Comparison of ENCODE assay signal across 24 cellular contexts in genomic region chr17:61289408-61290385, GRCh38.
A peak's percentile ranks its signal among the peaks of the same experiment; 100 is the strongest.
DNase-seq lines count a peak whose midpoint lies in the region; ATAC-seq, FAIRE-seq and TF ChIP-seq lines count a peak whose summit lies in the region.
"Had no signal": no experiment of that assay in that cellular context is flagged by ENCODE, and none has a peak within 500 bp of the region (broad histone marks: within the 10 kb centered on the region; RNA-seq: fewer than 3 reads in every experiment).

No MANE protein-coding gene starts in this region.

- H3K27ac ChIP-seq in HepG2 (ENCODE audit: extremely low read length, insufficient read depth, low read length) (no peak overlapping the region), right lobe of liver (no peak overlapping the region), uterus (peak overlapping the region; percentile 35 to 60)
- H3K27ac ChIP-seq: lower lobe of right lung, psoas muscle, transverse colon had no signal

- H3K4me1 Mint-ChIP-seq in nephron, result peaks cover 79% of the 10 kb centered on the region
- peaks cover 5% of the 10 kb centered on the region for H3K4me1 Mint-ChIP-seq in activated CD4-positive, alpha-beta memory T cell treated with anti-CD3 and anti-CD28 coated beads, Interleukin-2, amount 10 ng/mL, durations not matched to agents 7 days and 5 days

- FAIRE-seq in HepG2 (lab: Jason Lieb, UNC), result no peak
- FAIRE-seq in endometrium (lab: Jason Lieb, UNC), result peak; percentile 91
- FAIRE-seq in GM19239 (lab: Jason Lieb, UNC), result no peak
- FAIRE-seq: H1, islet of Langerhans had no signal

- H3K9me3 Mint-ChIP-seq in nephron, result no peaks in the 10 kb centered on the region
- H3K9me3 Mint-ChIP-seq in activated CD4-positive, alpha-beta memory T cell treated with anti-CD3 and anti-CD28 coated beads, Interleukin-2, amount 10 ng/mL, durations not matched to agents 7 days and 5 days, result no peaks in the 10 kb centered on the region
- H3K9me3 Mint-ChIP-seq: activated CD4-positive, alpha-beta T cell treated with anti-CD3 and anti-CD28 coated beads, Interleukin-2, amount 10 ng/mL, durations not matched to agents 24 days and 14 days; activated naive CD8-positive, alpha-beta T cell treated with anti-CD3 and anti-CD28 coated beads for 36 hours; stimulated activated naive CD8-positive, alpha-beta T cell treated with anti-CD3 and anti-CD28 coated beads, Interleukin-15, Interleukin-2, amounts not matched to agents 100 ng/mL and 50 ng/mL, for 24 hours had no signal

- no peaks in the 10 kb centered on the region for H3K79me2 ChIP-seq in HepG2 (ENCODE audit: insufficient read depth, low read length)

- H3K9me3 ChIP-seq in HepG2 (ENCODE audit: low read length) (no peaks in the 10 kb centered on the region), right lobe of liver (no peaks in the 10 kb centered on the region), uterus (no peaks in the 10 kb centered on the region)
- H3K9me3 ChIP-seq: BE2C, lower lobe of right lung, MG63, psoas muscle, transverse colon had no signal

- BruUV-seq in HepG2 (replicated peaks; lab: Mats Ljungman, UMichigan), result no TSS peak

- H4K20me1 ChIP-seq in HepG2 (ENCODE audit: insufficient read depth, low read length), result no peaks in the 10 kb centered on the region

- ATAC-seq in HepG2 (no peak), right lobe of liver (no peak)
- ATAC-seq: lower lobe of right lung, psoas muscle had no signal

- H3K4me3 ChIP-seq in HepG2 (replicated peaks in 1 of 3; ENCODE audit: insufficient read depth in 1 of 3, low read depth in 2 of 3, low read length in 3 of 3) (no peak overlapping the region), right lobe of liver (no peak overlapping the region), uterus (no peak overlapping the region)
- H3K4me3 ChIP-seq: lower lobe of right lung, MG63, psoas muscle, transverse colon had no signal

- DNase-seq in HepG2 (ENCODE audit: low spot score), result no peak
- no peak for DNase-seq in right lobe of liver
- DNase-seq in uterus, result no peak
- DNase-seq in activated CD4-positive, alpha-beta memory T cell treated with anti-CD3 and anti-CD28 coated beads, Interleukin-2, amount 10 ng/mL, durations not matched to agents 7 days and 5 days, result no peak
- no peak for DNase-seq in NCI-H446 treated with DMSO at 0.1 percent for 48 hours (lab: John Stamatoyannopoulos, UW)
- DNase-seq in GM19239 (ENCODE audit: insufficient read length, low spot score), result no peak
- DNase-seq: activated CD4-positive, alpha-beta T cell treated with anti-CD3 and anti-CD28 coated beads, Interleukin-2, amount 10 ng/mL, durations not matched to agents 24 days and 14 days; activated naive CD8-positive, alpha-beta T cell treated with anti-CD3 and anti-CD28 coated beads for 36 hours; BE2C; cerebellar nuclear complex; foreskin melanocyte; hippocampal formation; lower lobe of right lung; MG63; NCI-H1436 treated with DMSO at 0.1 percent for 48 hours; NCI-H526; psoas muscle; stimulated activated CD4-positive, alpha-beta T cell treated with anti-CD3 and anti-CD28 coated beads, Interleukin-4, amount 100 ng/mL, for 24 hours; transverse colon had no signal

- no peak overlapping the region for H2AFZ ChIP-seq in HepG2 (ENCODE audit: low read length)

- H3K36me3 Mint-ChIP-seq in nephron (ENCODE audit: low read depth), result no peaks in the 10 kb centered on the region
- H3K36me3 Mint-ChIP-seq in activated CD4-positive, alpha-beta memory T cell treated with anti-CD3 and anti-CD28 coated beads, Interleukin-2, amount 10 ng/mL, durations not matched to agents 7 days and 5 days (ENCODE audit: low read depth), result no peaks in the 10 kb centered on the region
- H3K36me3 Mint-ChIP-seq: activated naive CD8-positive, alpha-beta T cell treated with anti-CD3 and anti-CD28 coated beads for 36 hours had no signal

- H3K27me3 ChIP-seq in HepG2 (ENCODE audit: control insufficient read depth in 1 of 2, insufficient read depth in 2 of 2, low read length in 2 of 2) (no peaks in the 10 kb centered on the region), right lobe of liver (no peaks in the 10 kb centered on the region), uterus (no peaks in the 10 kb centered on the region)
- H3K27me3 ChIP-seq: BE2C, MG63, transverse colon had no signal

- TF ChIP-seq EP300 in HepG2 (IDR thresholded peaks at IDR 0.05; ENCODE audit: low read depth in 2 of 2, low read length in 2 of 2), result no peak
- TF ChIP-seq EP300 in HepG2 (CRISPR knock-in tag; IDR thresholded peaks at IDR 0.05; ENCODE audit: borderline replicate concordance), result no peak

- H3K4me3 Mint-ChIP-seq in nephron, result peak overlapping the region; percentile 36 to 74 (median 46)
- no peak overlapping the region for H3K4me3 Mint-ChIP-seq in activated CD4-positive, alpha-beta memory T cell treated with anti-CD3 and anti-CD28 coated beads, Interleukin-2, amount 10 ng/mL, durations not matched to agents 7 days and 5 days
- H3K4me3 Mint-ChIP-seq: activated CD4-positive, alpha-beta T cell treated with anti-CD3 and anti-CD28 coated beads, Interleukin-2, amount 10 ng/mL, durations not matched to agents 24 days and 14 days; activated naive CD8-positive, alpha-beta T cell treated with anti-CD3 and anti-CD28 coated beads for 36 hours; stimulated activated naive CD8-positive, alpha-beta T cell treated with anti-CD3 and anti-CD28 coated beads, Interleukin-15, Interleukin-2, amounts not matched to agents 100 ng/mL and 50 ng/mL, for 24 hours had no signal

- CTCF ChIA-PET in HepG2 (lab: Yijun Ruan, JAX; ENCODE audit: low intra/inter-chr PET ratio, low total read pairs), result no interaction called here
- CTCF ChIA-PET in activated CD4-positive, alpha-beta memory T cell treated with anti-CD3 and anti-CD28 coated beads, Interleukin-2, amount 10 ng/mL, durations not matched to agents 7 days and 5 days (lab: Charles Lee), result interaction anchor here (0.7 kb wide), 1 partner anchor 36 kb away, joined by 4 read pairs; no protein-coding TSS in a partner anchor

- in situ Hi-C loops in HepG2 (cut with HindIII; ENCODE audit: extremely low pct_ligation_motif_present, low pct_unique_long_range_greater_than_20kb), result no loop called here

- POLR2A ChIA-PET in HepG2 (lab: Yijun Ruan, JAX), result no interaction called here
- POLR2A ChIA-PET in activated CD4-positive, alpha-beta memory T cell treated with anti-CD3 and anti-CD28 coated beads, Interleukin-2, amount 10 ng/mL, durations not matched to agents 7 days and 5 days (lab: Charles Lee), result interaction anchor here (0.9 to 1.2 kb wide), 2 partner anchors 9 to 67 kb away, joined by 3 read pairs; no protein-coding TSS in a partner anchor

- H3K27ac Mint-ChIP-seq in nephron, result peak overlapping the region; percentile 95 to 96 (median 95)
- no peak overlapping the region for H3K27ac Mint-ChIP-seq in activated CD4-positive, alpha-beta memory T cell treated with anti-CD3 and anti-CD28 coated beads, Interleukin-2, amount 10 ng/mL, durations not matched to agents 7 days and 5 days
- H3K27ac Mint-ChIP-seq: activated CD4-positive, alpha-beta T cell treated with anti-CD3 and anti-CD28 coated beads, Interleukin-2, amount 10 ng/mL, durations not matched to agents 24 days and 14 days; activated naive CD8-positive, alpha-beta T cell treated with anti-CD3 and anti-CD28 coated beads for 36 hours; stimulated activated naive CD8-positive, alpha-beta T cell treated with anti-CD3 and anti-CD28 coated beads, Interleukin-15, Interleukin-2, amounts not matched to agents 100 ng/mL and 50 ng/mL, for 24 hours had no signal

- H3K27me3 Mint-ChIP-seq in nephron (ENCODE audit: low read depth), result peaks cover 3% of the 10 kb centered on the region
- H3K27me3 Mint-ChIP-seq in activated CD4-positive, alpha-beta memory T cell treated with anti-CD3 and anti-CD28 coated beads, Interleukin-2, amount 10 ng/mL, durations not matched to agents 7 days and 5 days, result no peaks in the 10 kb centered on the region
- H3K27me3 Mint-ChIP-seq: activated CD4-positive, alpha-beta T cell treated with anti-CD3 and anti-CD28 coated beads, Interleukin-2, amount 10 ng/mL, durations not matched to agents 24 days and 14 days; activated naive CD8-positive, alpha-beta T cell treated with anti-CD3 and anti-CD28 coated beads for 36 hours; stimulated activated naive CD8-positive, alpha-beta T cell treated with anti-CD3 and anti-CD28 coated beads, Interleukin-15, Interleukin-2, amounts not matched to agents 100 ng/mL and 50 ng/mL, for 24 hours had no signal

- intact Hi-C loops in HepG2 (cut with micrococcal nuclease; ENCODE audit: unreplicated experiment) (no loop called here), right lobe of liver (cut with DNase I) (no loop called here), uterus (cut with DNase I; ENCODE audit: low total_unique reads) (no loop called here)

- TF ChIP-seq RAD21 in HepG2 (CRISPR knock-in tag; IDR thresholded peaks at IDR 0.05), result no peak

- no peak overlapping the region for H3K9ac ChIP-seq in HepG2 (ENCODE audit: insufficient read depth, low read depth, low read length)

- H3K4me1 ChIP-seq in HepG2 (ENCODE audit: insufficient read depth, low read length), result 0 out of 2 replicates have a peak, but pooled peaks cover 6% of the 10 kb centered on the region
- H3K4me1 ChIP-seq in right lobe of liver, result no peaks in the 10 kb centered on the region
- H3K4me1 ChIP-seq in uterus, result peaks cover 0 to 10% of the 10 kb centered on the region in 2 donors
- H3K4me1 ChIP-seq: transverse colon had no signal

- H3K4me2 ChIP-seq in HepG2 (ENCODE audit: low read depth, low read length), result no peak overlapping the region

- TF ChIP-seq CTCF in HepG2 (CRISPR knock-in tag; IDR thresholded peaks at IDR 0.05), result no peak
- TF ChIP-seq CTCF in right lobe of liver (IDR thresholded peaks at IDR 0.05), result no peak
- TF ChIP-seq CTCF in nephron (IDR thresholded peaks at IDR 0.05; ENCODE audit: unreplicated experiment in 3 of 3), result no peak
- no peak for TF ChIP-seq CTCF in uterus (IDR thresholded peaks at IDR 0.05)

- TF ChIP-seq POLR2A in HepG2 (IDR thresholded peaks at IDR 0.05; ENCODE audit: insufficient read depth in 1 of 2, low read depth in 2 of 2, low read length in 2 of 2) (no peak), right lobe of liver (IDR thresholded peaks at IDR 0.05) (no peak), uterus (IDR thresholded peaks at IDR 0.05) (no peak)

- 60% methylated on average over 10 of the region's 10 CpGs for WGBS in HepG2 (ENCODE audit: low lambda C conversion rate)
- 68% methylated on average over 10 of the region's 10 CpGs for WGBS in right lobe of liver (ENCODE audit: insufficient coverage, low coverage, low lambda C conversion rate, missing lambda C conversion rate)

- H3K36me3 ChIP-seq in HepG2 (replicated peaks in 1 of 2; ENCODE audit: control insufficient read depth in 1 of 2, insufficient read depth in 2 of 2, low read length in 2 of 2), result no peaks in the 10 kb centered on the region
- no peaks in the 10 kb centered on the region for H3K36me3 ChIP-seq in right lobe of liver
- no peaks in the 10 kb centered on the region for H3K36me3 ChIP-seq in uterus
- H3K36me3 ChIP-seq: BE2C, lower lobe of right lung, MG63, transverse colon had no signal

Comparison
In these comparisons a context has a peak if more than half of its experiments do, and no peak if none do; other contexts are left out.
1. H3K27ac ChIP-seq: peak in uterus (2 of 2); none in HepG2 (single experiment) and right lobe of liver (0 of 3).